In genomic region chr10:86251426-86251825, GRCh38 we compare ENCODE assay signal across 29 cellular contexts.
"Had no signal": no experiment of that assay in that cellular context is flagged by ENCODE, and none has a peak within 500 bp of the region (broad histone marks: within the 10 kb centered on the region; RNA-seq: fewer than 3 reads in every experiment).

No MANE protein-coding gene starts in this region.

- H3K4me3 Mint-ChIP-seq: activated CD4-positive, alpha-beta T cell treated with anti-CD3 and anti-CD28 coated beads for 36 hours; activated CD4-positive, alpha-beta T cell treated with anti-CD3 and anti-CD28 coated beads, Interleukin-2, amount 10 ng/mL, durations not matched to agents 7 days and 5 days; activated CD8-positive, alpha-beta T cell treated with anti-CD3 and anti-CD28 coated beads, Interleukin-2, amount 10 ng/mL, durations not matched to agents 7 days and 5 days; activated naive CD8-positive, alpha-beta T cell treated with anti-CD3 and anti-CD28 coated beads for 36 hours; activated T-cell treated with anti-CD3 and anti-CD28 coated beads, Interleukin-2, amount 50 U/mL, for 24 hours had no signal

- ATAC-seq: activated CD4-positive, alpha-beta T cell treated with anti-CD3 and anti-CD28 coated beads for 36 hours; activated CD4-positive, CD25-positive, alpha-beta regulatory T cell treated with anti-CD3 and anti-CD28 coated beads, Interleukin-2, amount 50 U/mL, for 24 hours; activated CD8-positive, alpha-beta T cell treated with anti-CD3 and anti-CD28 coated beads, Interleukin-2, amount 10 ng/mL, durations not matched to agents 7 days and 5 days; PC-3 had no signal

- H3K27me3 ChIP-seq: brain microvascular endothelial cell, MG63, Peyer's patch, SJSA1 had no signal

- H3K9me3 ChIP-seq: MG63, SJSA1 had no signal

- H3K27ac ChIP-seq: brain microvascular endothelial cell, Peyer's patch, SJSA1 had no signal

- H3K4me1 Mint-ChIP-seq: activated CD4-positive, alpha-beta T cell treated with anti-CD3 and anti-CD28 coated beads for 36 hours; activated CD4-positive, alpha-beta T cell treated with anti-CD3 and anti-CD28 coated beads, Interleukin-2, amount 10 ng/mL, durations not matched to agents 7 days and 5 days; activated naive CD8-positive, alpha-beta T cell treated with anti-CD3 and anti-CD28 coated beads for 36 hours had no signal

- H3K4me1 ChIP-seq: Peyer's patch, SJSA1 had no signal

- H3K36me3 ChIP-seq: brain microvascular endothelial cell, MG63, Peyer's patch, SJSA1 had no signal

- H3K36me3 Mint-ChIP-seq: activated naive CD8-positive, alpha-beta T cell treated with anti-CD3 and anti-CD28 coated beads for 36 hours had no signal

- H3K4me3 ChIP-seq: MG63, Peyer's patch, SJSA1 had no signal

- H3K27me3 Mint-ChIP-seq: activated CD4-positive, alpha-beta T cell treated with anti-CD3 and anti-CD28 coated beads, Interleukin-2, amount 10 ng/mL, durations not matched to agents 7 days and 5 days had no signal

- DNase-seq: activated CD4-positive, alpha-beta T cell treated with anti-CD3 and anti-CD28 coated beads for 36 hours; activated CD4-positive, alpha-beta T cell treated with anti-CD3 and anti-CD28 coated beads, Interleukin-2, amount 10 ng/mL, durations not matched to agents 7 days and 5 days; activated CD4-positive, alpha-beta T cell treated with anti-CD3 and anti-CD28 coated beads, Interleukin-2, amount 50 U/mL, for 48 hours; activated CD8-positive, alpha-beta T cell treated with anti-CD3 and anti-CD28 coated beads, Interleukin-2, amount 10 ng/mL, durations not matched to agents 7 days and 5 days; activated naive CD4-positive, alpha-beta T cell; activated naive CD4-positive, alpha-beta T cell treated with anti-CD3 and anti-CD28 coated beads, Interleukin-2, amount 50 U/mL, for 16 hours; activated naive CD8-positive, alpha-beta T cell treated with anti-CD3 and anti-CD28 coated beads for 36 hours; activated T-cell treated with anti-CD3 and anti-CD28 coated beads, Interleukin-2, amount 50 U/mL, for 24 hours; amniotic stem cell; aorta; brain microvascular endothelial cell; Kasumi-1; KG1; MG63; NCI-H1048; NCI-H1105 treated with DMSO at 0.1 percent for 48 hours; NCI-H1436; NCI-H1694; NCI-H1930; NCI-H2081 treated with DMSO at 0.1 percent for 48 hours; NCI-H345; NCI-H524 treated with DMSO at 0.1 percent for 48 hours; PC-3; RPMI8226; SHP77 treated with DMSO at 0.1 percent for 48 hours; T1000 had no signal

- H3K27ac Mint-ChIP-seq: activated CD4-positive, alpha-beta T cell treated with anti-CD3 and anti-CD28 coated beads for 36 hours; activated CD4-positive, alpha-beta T cell treated with anti-CD3 and anti-CD28 coated beads, Interleukin-2, amount 10 ng/mL, durations not matched to agents 7 days and 5 days; activated CD8-positive, alpha-beta T cell treated with anti-CD3 and anti-CD28 coated beads, Interleukin-2, amount 10 ng/mL, durations not matched to agents 7 days and 5 days; activated naive CD8-positive, alpha-beta T cell treated with anti-CD3 and anti-CD28 coated beads for 36 hours; activated T-cell treated with anti-CD3 and anti-CD28 coated beads, Interleukin-2, amount 50 U/mL, for 24 hours had no signal
